In the genomic region with DNA sequence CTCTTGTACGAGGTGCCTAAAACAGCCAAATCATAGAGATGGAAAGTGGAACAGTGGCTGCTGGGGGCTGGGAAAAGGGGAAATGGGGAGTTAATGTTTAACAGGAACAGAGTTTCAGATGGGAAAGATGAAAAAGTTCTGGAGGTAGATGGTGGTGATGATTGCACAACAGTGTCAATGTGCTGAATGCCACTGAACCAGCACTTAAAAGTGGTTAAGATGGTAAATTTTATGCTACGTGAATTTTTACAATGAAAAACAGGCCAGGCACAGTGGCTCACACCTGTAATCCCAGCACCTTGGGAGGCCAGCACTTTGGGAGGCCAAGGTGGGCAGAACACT, we compare ENCODE assay signal across 22 cellular contexts.
A peak's percentile ranks its signal among the peaks of the same experiment; 100 is the strongest.
DNase-seq lines count a peak whose midpoint lies in the region; ATAC-seq and TF ChIP-seq lines count a peak whose summit lies in the region.
"Had no signal": no experiment of that assay in that cellular context is flagged by ENCODE, and none has a peak within 500 bp of the region (broad histone marks: within the 10 kb centered on the region; RNA-seq: fewer than 3 reads in every experiment).

No MANE protein-coding gene starts in this region.

- H3K27ac ChIP-seq in psoas muscle = no peak overlapping the region
- H3K27ac ChIP-seq: PC-9 had no signal

- 89 to 97% (median 92%) methylated on average over 2 of the region's 2 CpGs for WGBS in psoas muscle, 3 donors

- H3K4me3 Mint-ChIP-seq in stimulated activated naive B cell treated with anti-CD40 and anti-IgM and Interleukin-4, amounts not matched to agents 10 μg/mL and 1 μg/mL and 100 μg/mL, for 72 hours = no peak overlapping the region
- H3K4me3 Mint-ChIP-seq: CD4-positive, CD25-positive, alpha-beta regulatory T cell had no signal

- H3K36me3 Mint-ChIP-seq in stimulated activated naive B cell treated with anti-CD40 and anti-IgM and Interleukin-4, amounts not matched to agents 10 μg/mL and 1 μg/mL and 100 μg/mL, for 72 hours = no peaks in the 10 kb centered on the region
- H3K36me3 Mint-ChIP-seq: CD4-positive, CD25-positive, alpha-beta regulatory T cell had no signal

- no peaks in the 10 kb centered on the region for H3K36me3 ChIP-seq in psoas muscle (ENCODE audit: insufficient read depth in 1 of 2, low read depth in 1 of 2)
- H3K36me3 ChIP-seq: HAP-1, MG63 had no signal

- H3K9me3 Mint-ChIP-seq in stimulated activated naive B cell treated with anti-CD40 and anti-IgM and Interleukin-4, amounts not matched to agents 10 μg/mL and 1 μg/mL and 100 μg/mL, for 72 hours = peaks cover 7 to 8% of the 10 kb centered on the region in 2 donors

- TF ChIP-seq POLR2A in NB4 (IDR thresholded peaks at IDR 0.05; ENCODE audit: extremely low read depth, insufficient read length) = no peak

- peaks cover 13 to 15% of the 10 kb centered on the region in 2 donors for H3K27me3 Mint-ChIP-seq in stimulated activated naive B cell treated with anti-CD40 and anti-IgM and Interleukin-4, amounts not matched to agents 10 μg/mL and 1 μg/mL and 100 μg/mL, for 72 hours
- H3K27me3 Mint-ChIP-seq: CD4-positive, CD25-positive, alpha-beta regulatory T cell; IgD-negative memory B cell had no signal

- DNase-seq in NB4 (ENCODE audit: low read depth) = peak; percentile 42
- DNase-seq in left lobe of liver (ENCODE audit: low spot score) = peak; percentile 51
- no peak for DNase-seq in stimulated activated naive B cell treated with anti-CD40 and anti-IgM and Interleukin-4, amounts not matched to agents 10 μg/mL and 1 μg/mL and 100 μg/mL, for 72 hours
- no peak for DNase-seq in psoas muscle
- no peak for DNase-seq in NCI-H446 treated with DMSO at 0.1 percent for 48 hours (lab: John Stamatoyannopoulos, UW)
- no peak for DNase-seq in Ammon's horn (ENCODE audit: low spot score)
- DNase-seq: CD4-positive, CD25-positive, alpha-beta regulatory T cell; EL; GF-D8; MG63; NCI-H1092; NCI-H1436; NCI-H187 treated with DMSO at 0.1 percent for 48 hours; NCI-H510A; PC-9; RPMI8226; SHP77; SW 1271 had no signal

- TF ChIP-seq CTCF in NB4 (IDR thresholded peaks at IDR 0.05; ENCODE audit: low read depth, low read length) (no peak), psoas muscle (IDR thresholded peaks at IDR 0.05) (no peak)

- H3K27me3 ChIP-seq in psoas muscle (ENCODE audit: insufficient read depth in 3 of 3, low read length in 2 of 3) = no peaks in the 10 kb centered on the region
- H3K27me3 ChIP-seq: MG63 had no signal

- H3K27ac Mint-ChIP-seq in stimulated activated naive B cell treated with anti-CD40 and anti-IgM and Interleukin-4, amounts not matched to agents 10 μg/mL and 1 μg/mL and 100 μg/mL, for 72 hours = peak overlapping the region; percentile 20
- H3K27ac Mint-ChIP-seq: B cell; CD4-positive, CD25-positive, alpha-beta regulatory T cell; IgD-negative memory B cell had no signal

- ATAC-seq in GM19452 (IDR thresholded peaks at IDR 0.05; ENCODE audit: unreplicated experiment) = peak; percentile 13
- ATAC-seq in left lobe of liver = peak; percentile 76
- no peak for ATAC-seq in stimulated activated naive B cell treated with anti-CD40 and anti-IgM and Interleukin-4, amounts not matched to agents 10 μg/mL and 1 μg/mL and 100 μg/mL, for 72 hours (replicated peaks)
- ATAC-seq in psoas muscle = no peak

- no peaks in the 10 kb centered on the region for H3K9me3 ChIP-seq in psoas muscle
- H3K9me3 ChIP-seq: HAP-1, MG63 had no signal

- intact Hi-C loops in psoas muscle (cut with DNase I) = no loop called here

- H3K4me1 Mint-ChIP-seq in stimulated activated naive B cell treated with anti-CD40 and anti-IgM and Interleukin-4, amounts not matched to agents 10 μg/mL and 1 μg/mL and 100 μg/mL, for 72 hours = peaks cover 26 to 27% of the 10 kb centered on the region in 2 donors

- H3K4me3 ChIP-seq in NB4 (ENCODE audit: low read depth, low read length) = no peak overlapping the region
- no peak overlapping the region for H3K4me3 ChIP-seq in psoas muscle
- H3K4me3 ChIP-seq: HAP-1, MG63, PC-9 had no signal

- no peaks in the 10 kb centered on the region for H3K4me1 ChIP-seq in psoas muscle
- H3K4me1 ChIP-seq: HAP-1 had no signal

Comparison
In these comparisons a context has a peak if more than half of its experiments do, and no peak if none do; other contexts are left out.
1. ATAC-seq: peak in GM19452 (single experiment) and left lobe of liver (single experiment); none in stimulated activated naive B cell treated with anti-CD40 and anti-IgM and Interleukin-4, amounts not matched to agents 10 μg/mL and 1 μg/mL and 100 μg/mL, for 72 hours (0 of 2) and psoas muscle (0 of 4).
2. DNase-seq: peak in NB4 (single experiment) and left lobe of liver (single experiment); none in stimulated activated naive B cell treated with anti-CD40 and anti-IgM and Interleukin-4, amounts not matched to agents 10 μg/mL and 1 μg/mL and 100 μg/mL, for 72 hours (single experiment), psoas muscle (0 of 2), NCI-H446 treated with DMSO at 0.1 percent for 48 hours (single experiment) and Ammon's horn (single experiment).